Comparison of ENCODE assay signal across 33 cellular contexts in the genomic region with DNA sequence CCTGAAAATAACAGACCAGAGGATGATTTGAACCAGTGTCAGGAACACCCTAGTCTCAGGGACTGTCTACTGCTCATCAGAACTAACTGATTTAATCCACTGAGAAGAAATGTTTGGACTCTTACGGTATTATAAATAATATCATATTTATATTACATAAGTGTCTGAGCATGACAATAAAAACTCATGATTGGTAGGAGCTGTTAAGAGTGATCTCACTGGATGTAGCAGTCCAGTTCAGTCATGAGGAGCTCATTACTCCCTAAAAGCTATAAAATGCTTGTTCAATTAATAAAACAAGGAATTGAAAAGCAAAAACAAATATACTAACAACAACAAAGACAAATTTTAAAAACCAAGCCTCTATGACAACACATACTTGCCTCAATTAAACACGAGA.
"Had no signal": no experiment of that assay in that cellular context is flagged by ENCODE, and none has a peak within 500 bp of the region (broad histone marks: within the 10 kb centered on the region; RNA-seq: fewer than 3 reads in every experiment).

No MANE protein-coding gene starts in this region.

- H3K27ac ChIP-seq: colonic mucosa, esophagus muscularis mucosa, heart right ventricle, neural progenitor cell, parathyroid adenoma, stomach, testis, tibial artery had no signal

- H3K9me3 Mint-ChIP-seq: endodermal cell; natural killer cell treated with Interleukin-12 subunit alpha and Interleukin-12 subunit beta and Interleukin-15 and Interleukin-18, amount 100 ng/mL, for 72 hours; stimulated activated effector memory CD8-positive, alpha-beta T cell treated with anti-CD3 and anti-CD28 coated beads, Interleukin-12 subunit alpha, Interleukin-12 subunit beta, amount 100 ng/mL, for 72 hours; type B pancreatic cell had no signal

- H3K27me3 Mint-ChIP-seq: type B pancreatic cell had no signal

- H3K27ac Mint-ChIP-seq: dendritic cell treated with granulocyte-macrophage colony-stimulating factor and Interleukin-4, amounts not matched to agents 40 ng/mL and 50 ng/mL, for 4 days; endodermal cell; memory B cell; mesothelial cell of epicardium; naive B cell; natural killer cell treated with Interleukin-12 subunit alpha and Interleukin-12 subunit beta and Interleukin-15 and Interleukin-18, amount 100 ng/mL, for 72 hours; neural progenitor cell; progenitor cell of endocrine pancreas; stimulated activated effector memory CD8-positive, alpha-beta T cell treated with anti-CD3 and anti-CD28 coated beads, Interleukin-12 subunit alpha, Interleukin-12 subunit beta, amount 100 ng/mL, for 72 hours; type B pancreatic cell had no signal

- H3K4me1 Mint-ChIP-seq: endodermal cell; memory B cell; mesothelial cell of epicardium; naive B cell; neural progenitor cell; stimulated activated effector memory CD8-positive, alpha-beta T cell treated with anti-CD3 and anti-CD28 coated beads, Interleukin-12 subunit alpha, Interleukin-12 subunit beta, amount 100 ng/mL, for 72 hours had no signal

- H3K4me1 ChIP-seq: colonic mucosa, esophagus muscularis mucosa, heart right ventricle, neural progenitor cell, parathyroid adenoma, stomach, testis had no signal

- H3K4me3 Mint-ChIP-seq: dendritic cell treated with granulocyte-macrophage colony-stimulating factor and Interleukin-4, amounts not matched to agents 40 ng/mL and 50 ng/mL, for 4 days; endodermal cell; memory B cell; mesothelial cell of epicardium; naive B cell; natural killer cell treated with Interleukin-12 subunit alpha and Interleukin-12 subunit beta and Interleukin-15 and Interleukin-18, amount 100 ng/mL, for 72 hours; neural progenitor cell; stimulated activated effector memory CD8-positive, alpha-beta T cell treated with anti-CD3 and anti-CD28 coated beads, Interleukin-12 subunit alpha, Interleukin-12 subunit beta, amount 100 ng/mL, for 72 hours; type B pancreatic cell had no signal

- H3K27me3 ChIP-seq: colonic mucosa, neural progenitor cell, testis had no signal

- H3K79me2 ChIP-seq: parathyroid adenoma had no signal

- FAIRE-seq: endothelial cell of umbilical vein, islet of Langerhans, urothelium cell line had no signal

- H3K4me2 ChIP-seq: neural progenitor cell had no signal

- H3K9ac ChIP-seq: neural progenitor cell, parathyroid adenoma had no signal

- H3K36me3 ChIP-seq: colonic mucosa, esophagus muscularis mucosa, heart right ventricle, neural progenitor cell, stomach, tibial artery had no signal

- H3K4me3 ChIP-seq: colonic mucosa, heart right ventricle, lung, mucosa of descending colon, neural progenitor cell, stomach, testis, tibial artery had no signal

- H3K9me3 ChIP-seq: colonic mucosa, mucosa of descending colon, testis, tibial artery had no signal

- H2AFZ ChIP-seq: neural progenitor cell, parathyroid adenoma had no signal

- ATAC-seq: heart right ventricle; left colon; left ventricle myocardium superior; mucosa of descending colon; natural killer cell treated with Interleukin-12 subunit alpha and Interleukin-12 subunit beta and Interleukin-15 and Interleukin-18, amount 100 ng/mL, for 72 hours; sciatic nerve; stimulated activated effector memory CD8-positive, alpha-beta T cell treated with anti-CD3 and anti-CD28 coated beads, Interleukin-12 subunit alpha, Interleukin-12 subunit beta, amount 100 ng/mL, for 72 hours had no signal

- H3K36me3 Mint-ChIP-seq: memory B cell; mesothelial cell of epicardium; neural progenitor cell; stimulated activated effector memory CD8-positive, alpha-beta T cell treated with anti-CD3 and anti-CD28 coated beads, Interleukin-12 subunit alpha, Interleukin-12 subunit beta, amount 100 ng/mL, for 72 hours; type B pancreatic cell had no signal

- DNase-seq: colonic mucosa; effector CD8-positive, alpha-beta T cell; endodermal cell; foreskin melanocyte; glutamatergic neuron; heart right ventricle; hippocampal formation; left colon; left ventricle myocardium superior; mucosa of descending colon; naive B cell; stimulated activated CD4-positive, alpha-beta T cell treated with anti-CD3 and anti-CD28 coated beads, Interleukin-2, amount 100 ng/mL, for 24 hours; stimulated activated CD4-positive, alpha-beta T cell treated with anti-CD3 and anti-CD28 coated beads, Interleukin-4, amount 100 ng/mL, for 24 hours; stimulated activated naive CD4-positive, alpha-beta T cell treated with Interleukin-2 at 50 U/mL for 16 hours; stomach; substantia nigra; testis; tibial artery had no signal
